ENCODE assay signal across 22 cellular contexts in genomic region chr5:82777106-82777505, GRCh38.
"Had no signal": no experiment of that assay in that cellular context is flagged by ENCODE, and none has a peak within 500 bp of the region (broad histone marks: within the 10 kb centered on the region; RNA-seq: fewer than 3 reads in every experiment).

No MANE protein-coding gene starts in this region.

- H3K4me3 Mint-ChIP-seq: naive thymus-derived CD4-positive, alpha-beta T cell; nephron progenitor cell; stimulated activated naive B cell treated with anti-CD40 and anti-IgM and Interleukin-4, amounts not matched to agents 10 μg/mL and 1 μg/mL and 100 μg/mL, for 72 hours; stimulated activated naive CD8-positive, alpha-beta T cell treated with anti-CD3 and anti-CD28 coated beads, Interleukin-15, amount 100 ng/mL, for 72 hours had no signal

- DNase-seq: cortex of kidney; effector memory CD4-positive, alpha-beta T cell; erythroblast; foreskin melanocyte; head of caudate nucleus; hippocampal formation; kidney glomerular epithelial cell; naive thymus-derived CD4-positive, alpha-beta T cell; nephron progenitor cell; posterior cingulate gyrus; sigmoid colon; stimulated activated CD4-positive, alpha-beta T cell treated with anti-CD3 and anti-CD28 coated beads, Interleukin-2, amount 100 ng/mL, for 24 hours; stimulated activated CD4-positive, alpha-beta T cell treated with anti-CD3 and anti-CD28 coated beads, Interleukin-4, amount 100 ng/mL, for 4 hours; stimulated activated naive B cell treated with anti-CD40 and anti-IgM and Interleukin-4, amounts not matched to agents 10 μg/mL and 1 μg/mL and 100 μg/mL, for 72 hours; stimulated activated naive CD8-positive, alpha-beta T cell treated with anti-CD3 and anti-CD28 coated beads, Interleukin-15, amount 100 ng/mL, for 72 hours; testis; upper lobe of right lung had no signal

- H3K27me3 Mint-ChIP-seq: stimulated activated naive CD8-positive, alpha-beta T cell treated with anti-CD3 and anti-CD28 coated beads, Interleukin-15, amount 100 ng/mL, for 72 hours had no signal

- H3K27ac ChIP-seq: neutrophil, right atrium auricular region, sigmoid colon, skin epidermis, testis, tibial nerve, upper lobe of right lung, vagina had no signal

- H3K4me1 ChIP-seq: right atrium auricular region, sigmoid colon, testis, tibial nerve, upper lobe of right lung, vagina had no signal

- H3K9me3 ChIP-seq: neutrophil, right atrium auricular region, sigmoid colon, testis, tibial nerve, upper lobe of right lung, vagina had no signal

- H3K9me3 Mint-ChIP-seq: stimulated activated naive B cell treated with anti-CD40 and anti-IgM and Interleukin-4, amounts not matched to agents 10 μg/mL and 1 μg/mL and 100 μg/mL, for 72 hours had no signal

- H3K4me3 ChIP-seq: right atrium auricular region, sigmoid colon, skin epidermis, testis, tibial nerve, upper lobe of right lung, vagina had no signal

- ATAC-seq: naive thymus-derived CD4-positive, alpha-beta T cell; stimulated activated naive B cell treated with anti-CD40 and anti-IgM and Interleukin-4, amounts not matched to agents 10 μg/mL and 1 μg/mL and 100 μg/mL, for 72 hours; stimulated activated naive CD8-positive, alpha-beta T cell treated with anti-CD3 and anti-CD28 coated beads, Interleukin-15, amount 100 ng/mL, for 72 hours had no signal

- H3K36me3 ChIP-seq: neutrophil, right atrium auricular region, sigmoid colon, tibial nerve, upper lobe of right lung, vagina had no signal

- H3K27me3 ChIP-seq: neutrophil, right atrium auricular region, sigmoid colon, testis, tibial nerve, upper lobe of right lung, vagina had no signal

- H3K27ac Mint-ChIP-seq: naive thymus-derived CD4-positive, alpha-beta T cell; nephron progenitor cell; stimulated activated naive B cell treated with anti-CD40 and anti-IgM and Interleukin-4, amounts not matched to agents 10 μg/mL and 1 μg/mL and 100 μg/mL, for 72 hours; stimulated activated naive CD8-positive, alpha-beta T cell treated with anti-CD3 and anti-CD28 coated beads, Interleukin-15, amount 100 ng/mL, for 72 hours had no signal

- H3K36me3 Mint-ChIP-seq: naive thymus-derived CD4-positive, alpha-beta T cell; stimulated activated naive B cell treated with anti-CD40 and anti-IgM and Interleukin-4, amounts not matched to agents 10 μg/mL and 1 μg/mL and 100 μg/mL, for 72 hours had no signal
